In the genomic region with DNA sequence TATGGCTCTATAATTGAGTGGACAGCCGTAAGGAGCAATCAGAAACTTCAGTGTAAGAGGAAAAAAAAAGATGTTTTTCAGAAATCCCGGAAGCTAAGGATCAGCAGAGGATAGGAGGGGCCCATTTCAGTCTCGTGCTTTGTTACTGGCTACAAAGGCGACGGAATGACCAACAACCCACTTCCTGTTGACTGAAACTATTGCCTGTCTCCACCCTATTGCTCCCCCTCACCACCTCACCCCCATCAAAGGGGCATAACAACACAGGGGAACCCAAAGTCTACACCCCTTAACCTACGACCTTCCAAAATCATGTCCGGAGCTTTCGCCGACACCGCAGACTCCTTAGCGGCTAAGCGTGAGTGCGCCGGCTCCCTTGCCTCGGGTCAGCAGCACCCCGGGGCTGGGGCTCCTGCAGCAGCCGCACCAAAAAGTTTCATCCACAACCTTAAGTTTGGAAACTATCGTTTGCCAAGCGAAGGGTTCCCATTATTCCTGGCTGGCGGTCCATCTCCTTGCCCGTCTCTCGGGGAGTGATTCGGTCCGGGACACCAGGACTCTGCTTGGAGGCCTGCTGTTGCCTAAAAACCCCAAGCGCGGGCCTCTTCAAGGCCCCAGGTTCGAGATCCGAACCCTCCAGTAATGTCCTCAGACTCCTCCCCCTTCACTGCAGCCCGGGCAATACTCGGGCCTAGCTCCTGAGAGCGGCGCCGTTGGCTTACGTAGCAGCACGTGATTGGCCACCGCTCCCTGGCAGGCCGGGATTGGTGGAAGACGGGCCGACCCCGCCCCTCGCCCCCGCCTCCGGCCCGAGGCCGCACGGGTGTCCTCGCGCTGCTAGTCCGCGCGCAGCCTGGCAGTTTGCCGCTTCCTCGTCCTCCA, we compare ENCODE assay signal across 8 cellular contexts. TPM values are rescaled to one million over a fixed set of nuclear protein-coding genes. Genes with fewer than 3 reads are reported as not detected.
DNase-seq lines count a peak whose midpoint lies in the region; ATAC-seq and TF ChIP-seq lines count a peak whose summit lies in the region.

Gene TPP2 (plus strand): TSS at position 840 of the 882 bp plus-strand sequence. CDS start 53 bp downstream, outside the sequence.

- intact Hi-C loops in ascending aorta (cut with DNase I) (loop anchor here (1.0 to 10.0 kb wide), 6 partner anchors 176 to 1922 kb away; partner anchors contain the start of genes TEX30 and TMTC4), right cardiac atrium (cut with DNase I) (loop anchor here in 2 of 4 donors (5.0 kb wide), 1 partner anchor 251 kb away; the partner anchor contains the start of gene ERCC5 (in 2 of the 2)), uterus (cut with DNase I; ENCODE audit: low total_unique reads) (loop anchor here (10.0 kb wide), 1 partner anchor 248 kb away; the partner anchor contains the start of gene ERCC5)

- H3K4me1 ChIP-seq in ascending aorta (peaks cover 3 to 18% of the 10 kb centered on the region in 2 donors), right cardiac atrium (ENCODE audit: control insufficient read depth, insufficient read depth, low read length) (peaks cover 6% of the 10 kb centered on the region), uterus (no peaks in the 10 kb centered on the region)

- H3K4me3 ChIP-seq in ascending aorta: peak within 1 kb of the TSS; percentile 67 to 81
- peak within 1 kb of the TSS; percentile 96 for H3K4me3 ChIP-seq in right cardiac atrium (ENCODE audit: low read length)
- peak within 1 kb of the TSS; percentile 96 to 100 for H3K4me3 ChIP-seq in uterus

- H3K4me3 Mint-ChIP-seq in T-helper 2 cell treated with Interferon-gamma antibody and Interleukin-4, amounts not matched to agents 5 μg/mL and 100 μg/mL, for 36 hours: peak within 1 kb of the TSS; percentile 97

- ATAC-seq in GM18502 (IDR thresholded peaks at IDR 0.05; ENCODE audit: poor library complexity, unreplicated experiment): peak; percentile 76
- peak; percentile 85 for ATAC-seq in HG02970 (IDR thresholded peaks at IDR 0.05; ENCODE audit: low FRiP score, unreplicated experiment)
- peak; percentile 99 for ATAC-seq in right cardiac atrium

- peak within 1 kb of the TSS; percentile 99 for H3K27ac Mint-ChIP-seq in T-helper 2 cell treated with Interferon-gamma antibody and Interleukin-4, amounts not matched to agents 5 μg/mL and 100 μg/mL, for 36 hours

- H3K9me3 ChIP-seq in ascending aorta (no peaks in the 10 kb centered on the region), right cardiac atrium (ENCODE audit: control insufficient read depth, low read length) (no peaks in the 10 kb centered on the region), uterus (no peaks in the 10 kb centered on the region)

- H3K4me1 Mint-ChIP-seq in T-helper 2 cell treated with Interferon-gamma antibody and Interleukin-4, amounts not matched to agents 5 μg/mL and 100 μg/mL, for 36 hours (ENCODE audit: low read depth): peaks cover 58% of the 10 kb centered on the region

- no peak for TF ChIP-seq CTCF in ascending aorta (IDR thresholded peaks at IDR 0.05)
- TF ChIP-seq CTCF in uterus (IDR thresholded peaks at IDR 0.05): peak in 1 of 4 experiments; percentile 6

- H3K27ac ChIP-seq in ascending aorta (peak within 1 kb of the TSS; percentile 88 to 99), right cardiac atrium (ENCODE audit: low read length) (peak within 1 kb of the TSS; percentile 100), uterus (peak within 1 kb of the TSS; percentile 92 to 100)

- H3K27me3 ChIP-seq in ascending aorta (no peaks in the 10 kb centered on the region), right cardiac atrium (ENCODE audit: control insufficient read depth, insufficient read depth) (no peaks in the 10 kb centered on the region), uterus (no peaks in the 10 kb centered on the region)

- H3K36me3 ChIP-seq in ascending aorta (no peaks in the 10 kb centered on the region), uterus (no peaks in the 10 kb centered on the region)

- peak; percentile 73 to 82 for TF ChIP-seq POLR2A in uterus (IDR thresholded peaks at IDR 0.05)

- H3K27me3 Mint-ChIP-seq in T-helper 2 cell treated with Interferon-gamma antibody and Interleukin-4, amounts not matched to agents 5 μg/mL and 100 μg/mL, for 36 hours (ENCODE audit: low read depth): no peaks in the 10 kb centered on the region

- under 1% methylated on average over 53 of the region's 53 CpGs for WGBS in right cardiac atrium

- DNase-seq in NCI-H1930 (lab: John Stamatoyannopoulos, UW) (peak; percentile 96 to 97), ascending aorta (ENCODE audit: low spot score in 2 of 2) (peak; percentile 96 to 99), right cardiac atrium (peak; percentile 100), pulmonary artery endothelial cell (ENCODE audit: low read depth, low spot score) (peak; percentile 98), uterus (peak; percentile 99 to 100)
- DNase-seq in T-helper 2 cell treated with Interferon-gamma antibody and Interleukin-4, amounts not matched to agents 5 μg/mL and 100 μg/mL, for 36 hours (ENCODE audit: low spot score): peak; percentile 99

- no peaks in the 10 kb centered on the region for H3K9me3 Mint-ChIP-seq in T-helper 2 cell treated with Interferon-gamma antibody and Interleukin-4, amounts not matched to agents 5 μg/mL and 100 μg/mL, for 36 hours

- H3K36me3 Mint-ChIP-seq in T-helper 2 cell treated with Interferon-gamma antibody and Interleukin-4, amounts not matched to agents 5 μg/mL and 100 μg/mL, for 36 hours (ENCODE audit: low read depth): peaks cover 28% of the 10 kb centered on the region

RNA-seq across cellular contexts. Expression of gene TPP2, which starts in this region (rescaled TPM):
- total RNA-seq in ascending aorta: 21.4 TPM
- 10 to 100 TPM; 29.2 to 35.1 (median 32.7) TPM for total RNA-seq in right cardiac atrium
- polyA plus RNA-seq in right cardiac atrium: 22.4 TPM
- total RNA-seq in pulmonary artery endothelial cell: 40.5 and 56.3 TPM in 2 replicates
- 10 to 100 TPM; 42.1 to 83.5 (median 48.7) TPM for total RNA-seq in uterus

Comparison
In these comparisons a context has a peak if more than half of its experiments do, and no peak if none do; other contexts are left out.
1. Peak in every context shown above with its lines: DNase-seq, ATAC-seq, H3K4me3 ChIP-seq and H3K27ac ChIP-seq.